Comparison of ENCODE assay signal across 16 cellular contexts in the genomic region with DNA sequence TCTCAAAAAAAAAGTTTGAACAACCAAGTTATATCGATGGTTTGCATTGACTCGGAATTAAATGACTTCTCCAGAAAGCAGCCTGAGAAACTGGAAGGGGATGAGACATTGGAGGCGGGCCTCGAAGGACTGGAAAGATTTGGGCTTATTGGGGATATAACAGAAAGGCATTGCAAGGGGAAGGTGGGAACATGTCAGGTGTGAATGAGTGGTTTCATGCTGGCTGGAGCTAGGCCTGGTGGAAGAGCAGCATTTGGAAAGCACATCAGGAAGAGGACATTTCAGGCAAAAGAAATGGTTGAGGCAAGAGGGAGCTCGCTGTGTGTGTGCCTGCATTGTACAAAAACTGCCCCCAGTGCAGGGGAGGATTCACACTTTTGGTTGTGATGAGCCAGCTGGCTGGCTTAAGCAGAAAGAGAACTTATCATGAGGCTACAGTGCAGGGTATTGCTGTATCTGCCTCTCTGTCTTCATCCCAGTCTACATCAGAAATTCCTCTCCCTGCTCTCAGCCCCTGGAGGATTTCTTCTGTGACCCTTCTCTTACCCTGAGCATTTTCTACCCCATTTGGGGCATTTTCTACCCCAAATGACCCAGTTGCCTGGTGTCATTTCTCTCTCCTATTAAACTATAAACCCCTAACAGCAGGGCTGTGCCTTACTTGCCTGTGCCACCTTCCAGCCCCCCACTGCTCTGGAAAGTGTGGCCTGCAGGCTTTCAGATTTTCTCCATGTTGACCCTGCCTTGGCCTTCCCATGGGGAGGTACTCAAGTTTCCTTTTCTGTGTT.
DNase-seq lines count a peak whose midpoint lies in the region; ATAC-seq and TF ChIP-seq lines count a peak whose summit lies in the region.
"Had no signal": no experiment of that assay in that cellular context is flagged by ENCODE, and none has a peak within 500 bp of the region (broad histone marks: within the 10 kb centered on the region; RNA-seq: fewer than 3 reads in every experiment).

No MANE protein-coding gene starts in this region.

- H3K27ac ChIP-seq in rectal smooth muscle tissue (ENCODE audit: low read depth, low read length) = peak overlapping the region; percentile 82
- H3K27ac ChIP-seq in testis = peak overlapping the region in 1 of 2 donors; percentile 62

- 86 to 88% methylated on average over 5 of the region's 5 CpGs for WGBS in testis, 2 donors

- H3K4me3 Mint-ChIP-seq in chondrocyte (ENCODE audit: unreplicated experiment) = no peak overlapping the region
- H3K4me3 Mint-ChIP-seq: HFFc6, naive B cell, T-cell had no signal

- peaks cover 9% of the 10 kb centered on the region for H3K36me3 Mint-ChIP-seq in chondrocyte (ENCODE audit: low read depth)
- H3K36me3 Mint-ChIP-seq: naive B cell had no signal

- no peaks in the 10 kb centered on the region for H3K9me3 ChIP-seq in testis
- H3K9me3 ChIP-seq: adrenal gland had no signal

- H3K9me3 Mint-ChIP-seq in chondrocyte (ENCODE audit: low read depth) = no peaks in the 10 kb centered on the region
- H3K9me3 Mint-ChIP-seq: HFFc6, naive B cell had no signal

- no peak overlapping the region for H3K4me3 ChIP-seq in rectal smooth muscle tissue (ENCODE audit: low read length)
- no peak overlapping the region for H3K4me3 ChIP-seq in testis
- H3K4me3 ChIP-seq: adrenal gland had no signal

- peaks cover 31% of the 10 kb centered on the region for H3K4me1 ChIP-seq in rectal smooth muscle tissue (ENCODE audit: control insufficient read depth, insufficient read depth, low read length)
- peaks cover 26% of the 10 kb centered on the region for H3K4me1 ChIP-seq in testis

- H3K9ac ChIP-seq in rectal smooth muscle tissue (ENCODE audit: low read length) = no peak overlapping the region

- peaks cover 53% of the 10 kb centered on the region for H3K4me1 Mint-ChIP-seq in chondrocyte (ENCODE audit: low read depth)
- H3K4me1 Mint-ChIP-seq: T-cell had no signal

- no peak for TF ChIP-seq POLR2A in testis (IDR thresholded peaks at IDR 0.05)

- H3K36me3 ChIP-seq in rectal smooth muscle tissue (ENCODE audit: control insufficient read depth, insufficient read depth, low read length) = no peaks in the 10 kb centered on the region
- H3K36me3 ChIP-seq in testis (ENCODE audit: low read depth, missing control alignments) = no peaks in the 10 kb centered on the region
- H3K36me3 ChIP-seq: adrenal gland had no signal

- H3K27me3 ChIP-seq in rectal smooth muscle tissue (ENCODE audit: control insufficient read depth, insufficient read depth, low read length) = no peaks in the 10 kb centered on the region
- H3K27me3 ChIP-seq in testis = no peaks in the 10 kb centered on the region
- H3K27me3 ChIP-seq: adrenal gland had no signal

- no peaks in the 10 kb centered on the region for H3K27me3 Mint-ChIP-seq in chondrocyte (ENCODE audit: low read depth)

- ATAC-seq in left lobe of liver = no peak
- ATAC-seq: T-cell had no signal

- peak overlapping the region; percentile 64 for H3K27ac Mint-ChIP-seq in chondrocyte (ENCODE audit: unreplicated experiment)
- H3K27ac Mint-ChIP-seq: HFFc6, T-cell had no signal

- DNase-seq in Ammon's horn (ENCODE audit: low spot score) (peak; percentile 63), chondrocyte (ENCODE audit: low spot score) (no peak), left lobe of liver (ENCODE audit: low spot score) (peak; percentile 27), nucleus accumbens (lab: John Stamatoyannopoulos, UW) (no peak), MV-4-11 (lab: John Stamatoyannopoulos, UW) (no peak), middle frontal gyrus (ENCODE audit: extremely low spot score, low spot score) (no peak), testis (no peak)
- DNase-seq: activated CD4-positive, CD25-positive, alpha-beta regulatory T cell treated with anti-CD3 and anti-CD28 coated beads, Interleukin-2, amount 50 U/mL, for 72 hours; activated T-cell treated with anti-CD3 and anti-CD28 coated beads, Interleukin-2, amount 50 U/mL, for 48 hours; DMS153; naive B cell; NCI-H226; T-cell had no signal

- intact Hi-C loops in testis (cut with DNase I; ENCODE audit: low total_unique reads) = no loop called here

- TF ChIP-seq CTCF in chondrocyte (IDR thresholded peaks at IDR 0.05) (no peak), testis (IDR thresholded peaks at IDR 0.05) (no peak)

Comparison
In these comparisons a context has a peak if more than half of its experiments do, and no peak if none do; other contexts are left out.
1. DNase-seq: peak in Ammon's horn (single experiment) and left lobe of liver (single experiment); none in chondrocyte (single experiment), nucleus accumbens (0 of 56), MV-4-11 (single experiment), middle frontal gyrus (single experiment) and testis (single experiment).